7 cellular contexts compared by ENCODE assay signal in genomic region chrY:22887949-22888348, GRCh38.
DNase-seq lines count a peak whose midpoint lies in the region; ATAC-seq lines count a peak whose summit lies in the region.
"Not testable (repeated sequence)": the region's sequence is repeated elsewhere in the genome, so short reads cannot be mapped to it uniquely, and the experiment has no call there.

No MANE protein-coding gene starts in this region.

- ATAC-seq in GM19025 (IDR thresholded peaks at IDR 0.05; ENCODE audit: low read depth, unreplicated experiment) (peak; percentile 96), GM21447 (IDR thresholded peaks at IDR 0.05; ENCODE audit: unreplicated experiment) (peak; percentile 99), HG02642 (IDR thresholded peaks at IDR 0.05; ENCODE audit: poor library complexity, unreplicated experiment) (peak; percentile 97), HG03045 (IDR thresholded peaks at IDR 0.05; ENCODE audit: unreplicated experiment) (peak; percentile 94), HG03442 (IDR thresholded peaks at IDR 0.05; ENCODE audit: unreplicated experiment) (peak; percentile 96)
- peak; percentile 82 for ATAC-seq in activated CD4-positive, alpha-beta T cell treated with anti-CD3 and anti-CD28 coated beads for 36 hours
- peak; percentile 50 for ATAC-seq in central memory CD8-positive, alpha-beta T cell (replicated peaks; ENCODE audit: extremely low read depth, poor library complexity, severe bottlenecking)

- not testable (repeated sequence) for H3K27ac Mint-ChIP-seq in activated CD4-positive, alpha-beta T cell treated with anti-CD3 and anti-CD28 coated beads for 36 hours; central memory CD8-positive, alpha-beta T cell (ENCODE audit: low read depth)

- H3K36me3 Mint-ChIP-seq in activated CD4-positive, alpha-beta T cell treated with anti-CD3 and anti-CD28 coated beads for 36 hours (ENCODE audit: low read depth); central memory CD8-positive, alpha-beta T cell (ENCODE audit: insufficient read depth): not testable (repeated sequence)

- H3K4me3 Mint-ChIP-seq in activated CD4-positive, alpha-beta T cell treated with anti-CD3 and anti-CD28 coated beads for 36 hours; central memory CD8-positive, alpha-beta T cell: not testable (repeated sequence)

- H3K4me1 Mint-ChIP-seq in activated CD4-positive, alpha-beta T cell treated with anti-CD3 and anti-CD28 coated beads for 36 hours; central memory CD8-positive, alpha-beta T cell: not testable (repeated sequence)

- CTCF ChIA-PET in activated CD4-positive, alpha-beta T cell treated with anti-CD3 and anti-CD28 coated beads for 36 hours (lab: Charles Lee) = not testable (repeated sequence)

- DNase-seq in activated CD4-positive, alpha-beta T cell treated with anti-CD3 and anti-CD28 coated beads for 36 hours; central memory CD8-positive, alpha-beta T cell (ENCODE audit: low spot score in 2 of 2): not testable (repeated sequence)

- intact Hi-C loops in activated CD4-positive, alpha-beta T cell treated with anti-CD3 and anti-CD28 coated beads for 36 hours (cut with DNase I, micrococcal nuclease) = not testable (repeated sequence)

- not testable (repeated sequence) for H3K27me3 Mint-ChIP-seq in activated CD4-positive, alpha-beta T cell treated with anti-CD3 and anti-CD28 coated beads for 36 hours; central memory CD8-positive, alpha-beta T cell

- POLR2A ChIA-PET in activated CD4-positive, alpha-beta T cell treated with anti-CD3 and anti-CD28 coated beads for 36 hours (lab: Charles Lee) = not testable (repeated sequence)

- not testable (repeated sequence) for H3K9me3 Mint-ChIP-seq in activated CD4-positive, alpha-beta T cell treated with anti-CD3 and anti-CD28 coated beads for 36 hours (ENCODE audit: low read depth); central memory CD8-positive, alpha-beta T cell
